In the genomic region with DNA sequence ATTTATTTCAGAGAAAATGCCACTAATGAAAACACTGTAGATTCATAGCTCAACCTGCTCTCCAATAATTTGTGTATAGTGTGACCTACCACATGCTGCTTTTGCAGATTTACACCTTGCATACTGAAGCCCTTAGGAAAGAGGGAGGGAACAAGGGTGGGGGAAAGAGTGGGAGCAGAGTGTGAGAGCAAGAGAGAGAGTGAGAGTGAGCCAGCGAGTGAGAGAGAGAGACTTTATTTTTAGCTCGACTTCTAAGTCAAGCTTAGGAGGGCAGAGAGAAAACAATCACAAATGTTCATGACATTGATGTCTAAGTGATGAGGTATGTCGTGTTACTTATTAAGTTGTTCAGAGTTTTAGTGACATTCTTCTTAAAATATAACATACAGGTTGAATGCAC, we compare ENCODE assay signal across 24 cellular contexts.
DNase-seq lines count a peak whose midpoint lies in the region; ATAC-seq and TF ChIP-seq lines count a peak whose summit lies in the region.
"Had no signal": no experiment of that assay in that cellular context is flagged by ENCODE, and none has a peak within 500 bp of the region (broad histone marks: within the 10 kb centered on the region; RNA-seq: fewer than 3 reads in every experiment).

No MANE protein-coding gene starts in this region.

- no peak for TF ChIP-seq CTCF in left ventricle myocardium inferior (IDR thresholded peaks at IDR 0.05; ENCODE audit: borderline replicate concordance)

- ATAC-seq in GM18505 (IDR thresholded peaks at IDR 0.05; ENCODE audit: unreplicated experiment) = no peak
- ATAC-seq: HCT116, Panc1 had no signal

- peak; percentile 4 for DNase-seq in DMS53 (lab: John Stamatoyannopoulos, UW)
- DNase-seq in DMS53 treated with DMSO at 0.1 percent for 48 hours (lab: John Stamatoyannopoulos, UW; ENCODE audit: unreplicated experiment) = no peak
- peak; percentile 3 for DNase-seq in SW480 (ENCODE audit: low spot score)
- no peak for DNase-seq in left ventricle myocardium inferior
- DNase-seq in mesendoderm = peak; percentile 10
- DNase-seq in SIG-M5 (lab: John Stamatoyannopoulos, UW) = no peak
- DNase-seq in activated CD4-positive, alpha-beta T cell treated with anti-CD3 and anti-CD28 coated beads for 1 hour = no peak
- DNase-seq: ACHN; CD4-positive, alpha-beta T cell; COR-L47; DND-41; GOT3; KG1; NCI-H1092 treated with DMSO at 0.1 percent for 48 hours; NCI-H2029 treated with DMSO at 0.1 percent for 48 hours; NCI-H2171; NCI-H446 treated with DMSO at 0.1 percent for 48 hours; NCI-H526 treated with DMSO at 0.1 percent for 48 hours; NK-92 treated with Interleukin-12 subunit alpha and Interleukin-12 subunit beta, amount 100 ng/mL, for 24 hours had no signal

- H3K9ac ChIP-seq in mesendoderm (ENCODE audit: low read length) = no peak overlapping the region
- H3K9ac ChIP-seq: BLaER1 had no signal

- H3K4me1 ChIP-seq in left ventricle myocardium inferior (peaks cover 22% of the 10 kb centered on the region), mesendoderm (ENCODE audit: control insufficient read depth, low read depth, low read length) (peaks cover 2% of the 10 kb centered on the region)

- no peak overlapping the region for H2BK15ac ChIP-seq in mesendoderm (replicated peaks; ENCODE audit: low read depth)

- H3K4me2 ChIP-seq in mesendoderm (ENCODE audit: low read length) = no peak overlapping the region
- H3K4me2 ChIP-seq: BLaER1 had no signal

- H3K36me3 ChIP-seq in left ventricle myocardium inferior (no peaks in the 10 kb centered on the region), mesendoderm (ENCODE audit: control insufficient read depth, insufficient read depth, low read length) (no peaks in the 10 kb centered on the region)
- H3K36me3 ChIP-seq: BLaER1 had no signal

- no peak overlapping the region for H4K8ac ChIP-seq in mesendoderm (ENCODE audit: low read depth, low read length)

- intact Hi-C loops in left ventricle myocardium inferior (cut with micrococcal nuclease) = no loop called here

- H3K23ac ChIP-seq in mesendoderm (ENCODE audit: low read length) = no peak overlapping the region

- no peak for TF ChIP-seq POLR2A in GM18505 (IDR thresholded peaks at IDR 0.05; ENCODE audit: borderline replicate concordance, extremely low read depth, insufficient read depth, insufficient read length)

- no peak overlapping the region for H3K18ac ChIP-seq in mesendoderm (ENCODE audit: low read length)

- H2BK120ac ChIP-seq in mesendoderm (ENCODE audit: low read depth, low read length) = no peak overlapping the region

- H3K56ac ChIP-seq in mesendoderm (ENCODE audit: low read length) = no peak overlapping the region

- no peaks in the 10 kb centered on the region for H3K79me2 ChIP-seq in mesendoderm (ENCODE audit: control insufficient read depth, insufficient read depth, low read length)

- H2AK5ac ChIP-seq in mesendoderm (ENCODE audit: low read length) = no peak overlapping the region

- H2BK5ac ChIP-seq in mesendoderm (ENCODE audit: low read length) = no peak overlapping the region

- no CpG with 5 or more reads among the region's 3 CpGs for WGBS in mesendoderm (ENCODE audit: extremely low coverage, insufficient coverage, low lambda C conversion rate)

- no peaks in the 10 kb centered on the region for H3K79me1 ChIP-seq in mesendoderm (ENCODE audit: low read length)

- no peak overlapping the region for H3K4ac ChIP-seq in mesendoderm (ENCODE audit: low read depth, low read length)

- H3K27me3 ChIP-seq in left ventricle myocardium inferior (ENCODE audit: low read depth) (no peaks in the 10 kb centered on the region), mesendoderm (ENCODE audit: insufficient read depth, low read length, poor library complexity) (no peaks in the 10 kb centered on the region)
- H3K27me3 ChIP-seq: BLaER1 had no signal

- peaks cover 20% of the 10 kb centered on the region for H3K9me3 ChIP-seq in left ventricle myocardium inferior (replicated peaks)
- H3K9me3 ChIP-seq: BLaER1 had no signal

- H4K5ac ChIP-seq in mesendoderm (ENCODE audit: low read length) = no peak overlapping the region

- H3K27ac ChIP-seq in left ventricle myocardium inferior (replicated peaks) = peak overlapping the region; percentile 62
- H3K27ac ChIP-seq in mesendoderm (ENCODE audit: low read depth, low read length) = no peak overlapping the region
- H3K27ac ChIP-seq: 22Rv1, BLaER1 had no signal

- H3K4me3 ChIP-seq in left ventricle myocardium inferior (no peak overlapping the region), mesendoderm (ENCODE audit: low read length) (no peak overlapping the region)
- H3K4me3 ChIP-seq: BLaER1 had no signal

Comparison
In these comparisons a context has a peak if more than half of its experiments do, and no peak if none do; other contexts are left out.
1. DNase-seq: peak in DMS53 (single experiment), SW480 (single experiment) and mesendoderm (single experiment); none in DMS53 treated with DMSO at 0.1 percent for 48 hours (single experiment), left ventricle myocardium inferior (single experiment), SIG-M5 (single experiment) and activated CD4-positive, alpha-beta T cell treated with anti-CD3 and anti-CD28 coated beads for 1 hour (single experiment).